20 cellular contexts compared by ENCODE assay signal in genomic region chr11:36436084-36436483, GRCh38.
"Had no signal": no experiment of that assay in that cellular context is flagged by ENCODE, and none has a peak within 500 bp of the region (broad histone marks: within the 10 kb centered on the region; RNA-seq: fewer than 3 reads in every experiment).

No MANE protein-coding gene starts in this region.

- H3K4me3 ChIP-seq: heart left ventricle, lung, suprapubic skin, tibial artery, upper lobe of right lung, vagina had no signal

- H3K27ac Mint-ChIP-seq: endodermal cell, naive B cell had no signal

- H3K27me3 Mint-ChIP-seq: naive B cell had no signal

- H3K27me3 ChIP-seq: heart left ventricle, suprapubic skin, tibial artery, upper lobe of right lung, vagina had no signal

- H3K27ac ChIP-seq: heart left ventricle, suprapubic skin, tibial artery, upper lobe of right lung, vagina had no signal

- H3K4me1 ChIP-seq: tibial artery had no signal

- H3K36me3 ChIP-seq: suprapubic skin, tibial artery, upper lobe of right lung had no signal

- H3K4me3 Mint-ChIP-seq: endodermal cell had no signal

- H3K9me3 ChIP-seq: heart left ventricle, suprapubic skin, tibial artery, upper lobe of right lung, vagina had no signal

- DNase-seq: central memory CD4-positive, alpha-beta T cell; endodermal cell; erythroblast; foreskin melanocyte; heart left ventricle; hippocampal formation; left ventricle myocardium superior; mesenchymal stem cell; midbrain; naive B cell; posterior cingulate gyrus; right cardiac atrium; small intestine; stimulated activated CD4-positive, alpha-beta T cell treated with anti-CD3 and anti-CD28 coated beads, Interleukin-12 subunit alpha, Interleukin-12 subunit beta, amount 100 ng/mL, for 4 hours; stimulated activated naive CD8-positive, alpha-beta T cell treated with anti-CD3 and anti-CD28 coated beads, Interleukin-15, Interleukin-2, amounts not matched to agents 100 U/mL and 50 U/mL, for 24 hours; tibial artery; upper lobe of right lung had no signal
